ENCODE assay signal across 15 cellular contexts in the genomic region with DNA sequence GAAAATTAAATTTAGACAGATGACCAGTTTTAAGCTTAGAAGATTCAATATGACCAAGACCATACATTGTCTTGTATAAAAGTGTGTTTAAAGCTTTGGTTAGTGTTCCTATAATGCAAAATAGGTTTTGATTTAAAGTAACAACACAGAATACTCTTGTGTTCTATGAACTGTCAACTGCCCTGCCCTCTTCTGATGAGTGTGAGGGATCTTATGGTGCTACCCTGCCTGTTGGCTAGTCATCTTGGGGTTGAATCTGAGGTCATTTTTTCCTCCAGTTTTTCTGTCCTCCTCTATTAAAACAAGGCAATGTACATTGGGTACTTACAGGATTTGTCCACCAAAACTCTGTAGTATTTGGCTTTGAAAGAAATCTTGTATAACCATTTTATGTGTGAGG.
A peak's percentile ranks its signal among the peaks of the same experiment; 100 is the strongest.
DNase-seq lines count a peak whose midpoint lies in the region; ATAC-seq and TF ChIP-seq lines count a peak whose summit lies in the region.
"Had no signal": no experiment of that assay in that cellular context is flagged by ENCODE, and none has a peak within 500 bp of the region (broad histone marks: within the 10 kb centered on the region; RNA-seq: fewer than 3 reads in every experiment).

No MANE protein-coding gene starts in this region.

- H3K4me3 ChIP-seq in heart left ventricle = no peak overlapping the region
- no peak overlapping the region for H3K4me3 ChIP-seq in hepatocyte
- H3K4me3 ChIP-seq in subcutaneous abdominal adipose tissue (ENCODE audit: low read depth in 1 of 5, low read length in 5 of 5) = no peak overlapping the region
- H3K4me3 ChIP-seq: ascending aorta, PC-9 had no signal

- no peak for DNase-seq in heart left ventricle
- DNase-seq in left cardiac atrium = no peak
- DNase-seq in activated B cell treated with CpG ODN at 0.5 μM for 24 hours = no peak
- no peak for DNase-seq in hepatocyte (ENCODE audit: low spot score)
- no peak for DNase-seq in medulla oblongata (ENCODE audit: extremely low spot score)
- DNase-seq in NCI-H2171 treated with DMSO at 0.1 percent for 48 hours (lab: John Stamatoyannopoulos, UW) = no peak
- DNase-seq: C1 segment of cervical spinal cord, dermis blood vessel endothelial cell, KG1, NCI-H146, NCI-H510A, PC-9 had no signal

- H3K4me1 ChIP-seq in heart left ventricle (peaks cover 18 to 100% (median 97%) of the 10 kb centered on the region in 12 donors), hepatocyte (ENCODE audit: insufficient read depth) (peaks cover 56% of the 10 kb centered on the region), subcutaneous abdominal adipose tissue (ENCODE audit: control insufficient read depth in 5 of 5, insufficient read depth in 5 of 5, low read length in 5 of 5) (peaks cover 6 to 81% (median 49%) of the 10 kb centered on the region in 5 donors)

- H3K36me3 Mint-ChIP-seq in activated B cell treated with CpG ODN at 0.5 μM for 24 hours (ENCODE audit: low read depth) = peaks cover 3% of the 10 kb centered on the region

- CTCF ChIA-PET in activated B cell treated with CpG ODN at 0.5 μM for 24 hours (lab: Charles Lee) = no interaction called here

- H3K36me3 ChIP-seq in heart left ventricle (peaks cover 0 to 16% (median 0%) of the 10 kb centered on the region in 9 donors), hepatocyte (replicated peaks; ENCODE audit: insufficient read depth, low read depth) (no peaks in the 10 kb centered on the region), subcutaneous abdominal adipose tissue (ENCODE audit: control insufficient read depth in 5 of 5, insufficient read depth in 5 of 5, low read length in 5 of 5) (peaks cover 0 to 11% (median 6%) of the 10 kb centered on the region in 5 donors)
- H3K36me3 ChIP-seq: ascending aorta had no signal

- TF ChIP-seq CTCF in heart left ventricle (IDR thresholded peaks at IDR 0.05) = no peak
- no peak for TF ChIP-seq CTCF in activated B cell treated with CpG ODN at 0.5 μM for 24 hours (IDR thresholded peaks at IDR 0.05)
- no peak for TF ChIP-seq CTCF in hepatocyte (IDR thresholded peaks at IDR 0.05; ENCODE audit: poor library complexity)

- POLR2A ChIA-PET in activated B cell treated with CpG ODN at 0.5 μM for 24 hours (lab: Charles Lee) = interaction anchor here (0.7 to 1.5 kb wide), 2 partner anchors 18 to 25 kb away, joined by 3 to 8 read pairs; no protein-coding TSS in a partner anchor

- H3K27me3 Mint-ChIP-seq in activated B cell treated with CpG ODN at 0.5 μM for 24 hours = no peaks in the 10 kb centered on the region

- intact Hi-C loops in heart left ventricle (cut with DNase I) (loop anchor here in 2 of 10 donors (10.0 kb wide), 1 partner anchor 50 kb away; no protein-coding TSS in a partner anchor), left cardiac atrium (cut with DNase I) (no loop called here), activated B cell treated with CpG ODN at 0.5 μM for 24 hours (cut with micrococcal nuclease) (no loop called here)

- H3K4me3 Mint-ChIP-seq in activated B cell treated with CpG ODN at 0.5 μM for 24 hours = peak overlapping the region; percentile 28

- H3K9ac ChIP-seq in subcutaneous abdominal adipose tissue (ENCODE audit: low read length in 5 of 5) = no peak overlapping the region

- no peak overlapping the region for H2AFZ ChIP-seq in hepatocyte
- H2AFZ ChIP-seq: PC-9 had no signal

- H3K4me1 Mint-ChIP-seq in activated B cell treated with CpG ODN at 0.5 μM for 24 hours = peaks cover 97% of the 10 kb centered on the region

- H3K9me3 ChIP-seq in heart left ventricle (no peaks in the 10 kb centered on the region), hepatocyte (ENCODE audit: low read depth) (no peaks in the 10 kb centered on the region), subcutaneous abdominal adipose tissue (ENCODE audit: control insufficient read depth in 5 of 5, low read length in 5 of 5) (no peaks in the 10 kb centered on the region)
- H3K9me3 ChIP-seq: ascending aorta had no signal

- no peaks in the 10 kb centered on the region for H3K9me2 ChIP-seq in hepatocyte (replicated peaks; ENCODE audit: insufficient read depth)

- peak overlapping the region; percentile 91 for H3K27ac Mint-ChIP-seq in activated B cell treated with CpG ODN at 0.5 μM for 24 hours

- H3K79me2 ChIP-seq in hepatocyte = peaks cover 98% of the 10 kb centered on the region

- H3K4me2 ChIP-seq in hepatocyte = no peak overlapping the region
- H3K4me2 ChIP-seq: PC-9 had no signal

- TF ChIP-seq POLR2A in heart left ventricle (IDR thresholded peaks at IDR 0.05) = no peak

- no peaks in the 10 kb centered on the region for H3K9me3 Mint-ChIP-seq in activated B cell treated with CpG ODN at 0.5 μM for 24 hours

- peak overlapping the region in 7 of 12 donors; percentile 2 to 74 (median 36) for H3K27ac ChIP-seq in heart left ventricle
- peak overlapping the region; percentile 43 for H3K27ac ChIP-seq in hepatocyte
- H3K27ac ChIP-seq in subcutaneous abdominal adipose tissue (ENCODE audit: low read depth, low read length) = peak overlapping the region; percentile 82
- H3K27ac ChIP-seq: ascending aorta, PC-9 had no signal

- peaks cover 77% of the 10 kb centered on the region for H4K20me1 ChIP-seq in hepatocyte (ENCODE audit: insufficient read depth, poor library complexity, severe bottlenecking)

- no peak for ATAC-seq in heart left ventricle
- ATAC-seq in left cardiac atrium = no peak
- no peak for ATAC-seq in activated B cell treated with CpG ODN at 0.5 μM for 24 hours (ENCODE audit: low read depth)
- no peak for ATAC-seq in HG02870 (IDR thresholded peaks at IDR 0.05; ENCODE audit: unreplicated experiment)

- H3K27me3 ChIP-seq in heart left ventricle = no peaks in the 10 kb centered on the region
- no peaks in the 10 kb centered on the region for H3K27me3 ChIP-seq in hepatocyte
- H3K27me3 ChIP-seq in subcutaneous abdominal adipose tissue (ENCODE audit: control insufficient read depth in 5 of 5, insufficient read depth in 4 of 5, low read length in 5 of 5) = no peaks in the 10 kb centered on the region
- H3K27me3 ChIP-seq: ascending aorta had no signal
